ENCODE assay signal across 8 cellular contexts in genomic region chr17:27879987-27880608, GRCh38. TPM values are rescaled to one million over a fixed set of nuclear protein-coding genes. Genes with fewer than 3 reads are reported as not detected.
A peak's percentile ranks its signal among the peaks of the same experiment; 100 is the strongest.
DNase-seq lines count a peak whose midpoint lies in the region; ATAC-seq and TF ChIP-seq lines count a peak whose summit lies in the region.

No MANE protein-coding gene starts in this region.

- H3K9me2 ChIP-seq in OCI-LY7 (ENCODE audit: insufficient read depth, low read length) = no peaks in the 10 kb centered on the region

- H2AFZ ChIP-seq in OCI-LY7 (ENCODE audit: low read length) = no peak overlapping the region

- no peaks in the 10 kb centered on the region for H3K27me3 Mint-ChIP-seq in naive thymus-derived CD4-positive, alpha-beta T cell

- no peaks in the 10 kb centered on the region for H3K27me3 ChIP-seq in naive thymus-derived CD4-positive, alpha-beta T cell (ENCODE audit: control insufficient read depth in 2 of 2, insufficient read depth in 2 of 2, low read length in 2 of 2)

- intact Hi-C loops in OCI-LY7 (cut with micrococcal nuclease; ENCODE audit: unreplicated experiment) = loop anchor here (1.0 to 10.0 kb wide), 3 partner anchors 75 to 225 kb away; no protein-coding TSS in a partner anchor
- intact Hi-C loops in naive thymus-derived CD4-positive, alpha-beta T cell (cut with micrococcal nuclease) = loop anchor here (1.0 to 2.0 kb wide), 4 partner anchors 13 to 225 kb away; partner anchors contain the start of gene LYRM9 (in 1 of the 2)

- H3K79me2 ChIP-seq in OCI-LY7 (ENCODE audit: insufficient read depth, low read depth, low read length) = no peaks in the 10 kb centered on the region

- ATAC-seq in HG03571 (IDR thresholded peaks at IDR 0.05; ENCODE audit: unreplicated experiment) (peak; percentile 66), HG03025 (IDR thresholded peaks at IDR 0.05; ENCODE audit: low FRiP score, unreplicated experiment) (no peak)
- peak; percentile 84 for ATAC-seq in naive thymus-derived CD4-positive, alpha-beta T cell

- no peak for TF ChIP-seq POLR2A in erythroblast (IDR thresholded peaks at IDR 0.05; ENCODE audit: low read length)

- peaks cover 0 to 23% (median 8%) of the 10 kb centered on the region in 5 donors for H3K36me3 Mint-ChIP-seq in naive thymus-derived CD4-positive, alpha-beta T cell

- no peaks in the 10 kb centered on the region for H3K9me3 Mint-ChIP-seq in naive thymus-derived CD4-positive, alpha-beta T cell

- no TSS peak for BruUV-seq in OCI-LY7 (replicated peaks; lab: Mats Ljungman, UMichigan)

- no peaks in the 10 kb centered on the region for H4K20me1 ChIP-seq in OCI-LY7 (ENCODE audit: insufficient read depth, low read length)

- DNase-seq in GM12864 (ENCODE audit: low read depth) (peak; percentile 26), OCI-LY7 (ENCODE audit: low spot score) (peak; percentile 55), activated T-cell treated with anti-CD3 and anti-CD28 coated beads for 24 hours (ENCODE audit: low read depth) (peak; percentile 57), erythroblast (lab: John Stamatoyannopoulos, UW) (peak; percentile 53 to 78)
- peak; percentile 23 to 70 (median 54) for DNase-seq in naive thymus-derived CD4-positive, alpha-beta T cell
- DNase-seq in stimulated activated naive CD4-positive, alpha-beta T cell (lab: John Stamatoyannopoulos, UW) = peak; percentile 8 to 51 (median 46)

- H3K4me3 Mint-ChIP-seq in naive thymus-derived CD4-positive, alpha-beta T cell = peak overlapping the region in 7 of 10 donors; percentile 14 to 77 (median 51)

- POLR2A ChIA-PET in OCI-LY7 (lab: Charles Lee) = no interaction called here
- POLR2A ChIA-PET in naive thymus-derived CD4-positive, alpha-beta T cell (lab: Charles Lee) = interaction anchor here (1.3 to 2.6 kb wide), 3 partner anchors 9 to 75 kb away, joined by 3 to 13 read pairs (median 11); partner anchors contain the start of gene LYRM9

- H3K4me3 ChIP-seq in GM12864 (ENCODE audit: low read depth, low read length) (no peak overlapping the region), OCI-LY7 (ENCODE audit: low read depth, low read length, poor library complexity, severe bottlenecking) (no peak overlapping the region)
- no peak overlapping the region for H3K4me3 ChIP-seq in naive thymus-derived CD4-positive, alpha-beta T cell (ENCODE audit: low read length)

- H3K9me3 ChIP-seq in OCI-LY7 (ENCODE audit: low read length) = no peaks in the 10 kb centered on the region
- H3K9me3 ChIP-seq in naive thymus-derived CD4-positive, alpha-beta T cell (ENCODE audit: control insufficient read depth in 2 of 3, low read length in 3 of 3) = no peaks in the 10 kb centered on the region

- no peak overlapping the region for H3K4me2 ChIP-seq in OCI-LY7 (ENCODE audit: low read length)

- no peaks in the 10 kb centered on the region for H3K36me3 ChIP-seq in OCI-LY7 (ENCODE audit: insufficient read depth, low read length)
- peaks cover 0 to 5% (median 0%) of the 10 kb centered on the region in 3 experiments for H3K36me3 ChIP-seq in naive thymus-derived CD4-positive, alpha-beta T cell (ENCODE audit: control insufficient read depth in 2 of 3, insufficient read depth in 3 of 3, low read length in 3 of 3)

- TF ChIP-seq CTCF in GM12864 (IDR thresholded peaks at IDR 0.05; ENCODE audit: low read depth, low read length, missing control alignments) = peak; percentile 94
- peak; percentile 79 for TF ChIP-seq CTCF in OCI-LY7 (conservative IDR thresholded peaks at IDR 0.05; ENCODE audit: low read length)

- peaks cover 19 to 37% (median 24%) of the 10 kb centered on the region in 7 donors for H3K4me1 Mint-ChIP-seq in naive thymus-derived CD4-positive, alpha-beta T cell

- H3K27ac ChIP-seq in OCI-LY7 (ENCODE audit: low read depth, low read length, poor library complexity, severe bottlenecking) = no peak overlapping the region
- H3K27ac ChIP-seq in naive thymus-derived CD4-positive, alpha-beta T cell (ENCODE audit: low read depth, low read length) = no peak overlapping the region

- H3K27ac Mint-ChIP-seq in naive thymus-derived CD4-positive, alpha-beta T cell = peak overlapping the region in 3 of 9 donors; percentile 25 to 70 (median 62)

- H3K4me1 ChIP-seq in OCI-LY7 (ENCODE audit: insufficient read depth, low read length, poor library complexity, severe bottlenecking) = no peaks in the 10 kb centered on the region
- H3K4me1 ChIP-seq in naive thymus-derived CD4-positive, alpha-beta T cell (ENCODE audit: control insufficient read depth in 2 of 2, insufficient read depth in 2 of 2, low read length in 2 of 2) = peaks cover 4 to 16% of the 10 kb centered on the region in 2 donors

- CTCF ChIA-PET in OCI-LY7 (lab: Charles Lee; ENCODE audit: unreplicated experiment) = interaction anchor here (0.6 to 0.7 kb wide), 2 partner anchors 75 to 104 kb away, joined by 3 to 5 read pairs; no protein-coding TSS in a partner anchor
- CTCF ChIA-PET in naive thymus-derived CD4-positive, alpha-beta T cell (lab: Charles Lee) = interaction anchor here (0.7 to 9.3 kb wide), 10 partner anchors 9 to 226 kb away, joined by 3 to 140 read pairs (median 4); partner anchors contain the start of gene LYRM9

RNA-seq across cellular contexts. Expression of gene LYRM9, which starts 13.1 kb away (rescaled TPM):
- 0.35 TPM in 1 of 2 replicates, not detected in the other for total RNA-seq in OCI-LY7 (2014; rRNA removed; shearing (Covaris generic))
- 1.4 and 1.9 TPM in 2 replicates for total RNA-seq in OCI-LY7 (2022)
- 10 to 100 TPM in 4 of 5 experiments, 1 to 10 TPM in 1; 4.2 to 24.5 (median 14.0) TPM for total RNA-seq in naive thymus-derived CD4-positive, alpha-beta T cell
- polyA plus RNA-seq in naive thymus-derived CD4-positive, alpha-beta T cell = 10 to 100 TPM; 18.3 to 33.0 TPM
